ENCODE assay signal across 1 cellular context in genomic region chr4:171517883-171518282, GRCh38.
TF ChIP-seq lines count a peak whose summit lies in the region.

No MANE protein-coding gene starts in this region.

TF ChIP-seq in GM12878, 131 proteins besides CTCF, POLR2A, EP300 and RAD21 (continued from another document):
- no peak for TF ChIP-seq SMAD1 (IDR thresholded peaks at IDR 0.05; ENCODE audit: low read depth, partially characterized antibody)
- TF ChIP-seq IRF3 (IDR thresholded peaks at IDR 0.05), result no peak
- TF ChIP-seq CEBPB (IDR thresholded peaks at IDR 0.05; ENCODE audit: borderline replicate concordance in 1 of 2, low read depth in 2 of 2, low read length in 2 of 2), result no peak
